In genomic region chr7:5634107-5634950, GRCh38 we compare ENCODE assay signal across 8 cellular contexts. TPM values are rescaled to one million over a fixed set of nuclear protein-coding genes. Genes with fewer than 3 reads are reported as not detected.
DNase-seq lines count a peak whose midpoint lies in the region; ATAC-seq, FAIRE-seq and TF ChIP-seq lines count a peak whose summit lies in the region.

No MANE protein-coding gene starts in this region.

- H3K27me3 Mint-ChIP-seq in dendritic cell treated with granulocyte-macrophage colony-stimulating factor and Interleukin-4, amounts not matched to agents 40 ng/mL and 50 ng/mL, for 4 days = no peaks in the 10 kb centered on the region
- no peaks in the 10 kb centered on the region for H3K27me3 Mint-ChIP-seq in activated T-helper 2 cell treated with anti-CD3 and anti-CD28 coated beads, Interferon-gamma antibody, Interleukin-2, Interleukin-4, amounts not matched to agents 10 μg/mL and 5 μg/mL and 100 μg/mL, durations not matched to agents 14 hours and 24 hours and 36 hours (ENCODE audit: low read depth)

- in situ Hi-C loops in mammary epithelial cell (cut with MboI; ENCODE audit: low sequenced_read_pairs in 2 of 2) = no loop called here

- intact Hi-C loops in breast epithelium (cut with DNase I; ENCODE audit: low total_unique reads) (no loop called here), mammary epithelial cell (cut with micrococcal nuclease) (no loop called here)
- intact Hi-C loops in dendritic cell treated with granulocyte-macrophage colony-stimulating factor and Interleukin-4, amounts not matched to agents 40 ng/mL and 50 ng/mL, for 4 days (cut with micrococcal nuclease) = no loop called here
- intact Hi-C loops in activated T-helper 2 cell treated with anti-CD3 and anti-CD28 coated beads, Interferon-gamma antibody, Interleukin-2, Interleukin-4, amounts not matched to agents 10 μg/mL and 5 μg/mL and 100 μg/mL, durations not matched to agents 14 hours and 24 hours and 36 hours (cut with micrococcal nuclease) = no loop called here

- no peak for ATAC-seq in GM21423 (IDR thresholded peaks at IDR 0.05; ENCODE audit: unreplicated experiment)

- H3K36me3 ChIP-seq in breast epithelium (no peaks in the 10 kb centered on the region), mammary epithelial cell (ENCODE audit: insufficient read depth, low read length) (no peaks in the 10 kb centered on the region), mesodermal cell (ENCODE audit: control insufficient read depth, insufficient read depth, low read length) (peaks cover 12% of the 10 kb centered on the region)

- H3K27ac ChIP-seq in breast epithelium = peak overlapping the region; percentile 62 to 81
- H3K27ac ChIP-seq in mammary epithelial cell (ENCODE audit: insufficient read depth, low read depth, low read length) = no peak overlapping the region
- peak overlapping the region; percentile 92 for H3K27ac ChIP-seq in mesodermal cell (ENCODE audit: low read depth, low read length, severe bottlenecking)

- H3K4me2 ChIP-seq in mammary epithelial cell (ENCODE audit: insufficient read depth, low read depth, low read length) = no peak overlapping the region

- peak overlapping the region in 1 of 3 donors; percentile 30 for H3K4me3 ChIP-seq in breast epithelium
- no peak overlapping the region for H3K4me3 ChIP-seq in mammary epithelial cell (replicated peaks in 1 of 3; ENCODE audit: insufficient read depth in 1 of 3, low read depth in 2 of 3, low read length in 3 of 3)
- H3K4me3 ChIP-seq in mesodermal cell (ENCODE audit: extremely low read depth, insufficient read depth, low read length, poor library complexity, severe bottlenecking) = no peak overlapping the region

- H3K4me1 Mint-ChIP-seq in dendritic cell treated with granulocyte-macrophage colony-stimulating factor and Interleukin-4, amounts not matched to agents 40 ng/mL and 50 ng/mL, for 4 days (ENCODE audit: low read depth) = peaks cover 43% of the 10 kb centered on the region
- peaks cover 21% of the 10 kb centered on the region for H3K4me1 Mint-ChIP-seq in activated T-helper 2 cell treated with anti-CD3 and anti-CD28 coated beads, Interferon-gamma antibody, Interleukin-2, Interleukin-4, amounts not matched to agents 10 μg/mL and 5 μg/mL and 100 μg/mL, durations not matched to agents 14 hours and 24 hours and 36 hours (ENCODE audit: low read depth)

- CTCF ChIA-PET in mammary epithelial cell (lab: Charles Lee; ENCODE audit: low non-redundant PET) = no interaction called here

- H3K4me3 Mint-ChIP-seq in dendritic cell treated with granulocyte-macrophage colony-stimulating factor and Interleukin-4, amounts not matched to agents 40 ng/mL and 50 ng/mL, for 4 days = no peak overlapping the region
- H3K4me3 Mint-ChIP-seq in activated T-helper 2 cell treated with anti-CD3 and anti-CD28 coated beads, Interferon-gamma antibody, Interleukin-2, Interleukin-4, amounts not matched to agents 10 μg/mL and 5 μg/mL and 100 μg/mL, durations not matched to agents 14 hours and 24 hours and 36 hours (ENCODE audit: low read depth) = no peak overlapping the region

- no peaks in the 10 kb centered on the region for H4K20me1 ChIP-seq in mammary epithelial cell (ENCODE audit: insufficient read depth, low read length)

- peaks cover 78% of the 10 kb centered on the region for H3K36me3 Mint-ChIP-seq in dendritic cell treated with granulocyte-macrophage colony-stimulating factor and Interleukin-4, amounts not matched to agents 40 ng/mL and 50 ng/mL, for 4 days (ENCODE audit: low read depth)
- peaks cover 34% of the 10 kb centered on the region for H3K36me3 Mint-ChIP-seq in activated T-helper 2 cell treated with anti-CD3 and anti-CD28 coated beads, Interferon-gamma antibody, Interleukin-2, Interleukin-4, amounts not matched to agents 10 μg/mL and 5 μg/mL and 100 μg/mL, durations not matched to agents 14 hours and 24 hours and 36 hours (ENCODE audit: low read depth)

- no peaks in the 10 kb centered on the region for H3K79me2 ChIP-seq in mammary epithelial cell (ENCODE audit: insufficient read depth, low read length)

- peak in 1 of 2 donors; percentile 45 for DNase-seq in breast epithelium (ENCODE audit: low spot score in 2 of 2)
- no peak for DNase-seq in mammary epithelial cell
- no peak for DNase-seq in urothelium cell line (ENCODE audit: low spot score)
- no peak for DNase-seq in germinal center (ENCODE audit: low spot score)
- DNase-seq in activated T-helper 2 cell treated with anti-CD3 and anti-CD28 coated beads, Interferon-gamma antibody, Interleukin-2, Interleukin-4, amounts not matched to agents 10 μg/mL and 5 μg/mL and 100 μg/mL, durations not matched to agents 14 hours and 24 hours and 36 hours (ENCODE audit: low spot score) = no peak

- TF ChIP-seq POLR2A in breast epithelium (IDR thresholded peaks at IDR 0.05) = no peak

- WGBS in mammary epithelial cell (ENCODE audit: low coverage, missing lambda C conversion rate) = 90% methylated on average over 9 of the region's 12 CpGs
- WGBS in mesodermal cell (ENCODE audit: insufficient coverage in 2 of 2), 2 experiments = 39 to 40% methylated on average over 7 to 9 of the region's 12 CpGs

- peak; percentile 72 for FAIRE-seq in urothelium cell line (lab: Jason Lieb, UNC)

- H2AFZ ChIP-seq in mammary epithelial cell (ENCODE audit: low read depth, low read length) = no peak overlapping the region

- dilution Hi-C loops in mammary epithelial cell (cut with HindIII; ENCODE audit: low sequenced_read_pairs) = no loop called here

- H3K27me3 ChIP-seq in breast epithelium (no peaks in the 10 kb centered on the region), mammary epithelial cell (ENCODE audit: insufficient read depth, low read length) (no peaks in the 10 kb centered on the region)

- no peaks in the 10 kb centered on the region for H3K9me3 Mint-ChIP-seq in dendritic cell treated with granulocyte-macrophage colony-stimulating factor and Interleukin-4, amounts not matched to agents 40 ng/mL and 50 ng/mL, for 4 days
- no peaks in the 10 kb centered on the region for H3K9me3 Mint-ChIP-seq in activated T-helper 2 cell treated with anti-CD3 and anti-CD28 coated beads, Interferon-gamma antibody, Interleukin-2, Interleukin-4, amounts not matched to agents 10 μg/mL and 5 μg/mL and 100 μg/mL, durations not matched to agents 14 hours and 24 hours and 36 hours

- no peak overlapping the region for H3K9ac ChIP-seq in mammary epithelial cell (ENCODE audit: insufficient read depth, low read length)

- H3K4me1 ChIP-seq in breast epithelium = peaks cover 23 to 28% of the 10 kb centered on the region in 2 donors
- H3K4me1 ChIP-seq in mammary epithelial cell (ENCODE audit: insufficient read depth, low read length) = peaks cover 53% of the 10 kb centered on the region
- peaks cover 90% of the 10 kb centered on the region for H3K4me1 ChIP-seq in mesodermal cell (ENCODE audit: control insufficient read depth, insufficient read depth, low read length, poor library complexity, severe bottlenecking)

- H3K27ac Mint-ChIP-seq in dendritic cell treated with granulocyte-macrophage colony-stimulating factor and Interleukin-4, amounts not matched to agents 40 ng/mL and 50 ng/mL, for 4 days = peak overlapping the region; percentile 79
- no peak overlapping the region for H3K27ac Mint-ChIP-seq in activated T-helper 2 cell treated with anti-CD3 and anti-CD28 coated beads, Interferon-gamma antibody, Interleukin-2, Interleukin-4, amounts not matched to agents 10 μg/mL and 5 μg/mL and 100 μg/mL, durations not matched to agents 14 hours and 24 hours and 36 hours

- TF ChIP-seq CTCF in breast epithelium (IDR thresholded peaks at IDR 0.05) (no peak), mammary epithelial cell (conservative IDR thresholded peaks at IDR 0.05 in 1 of 2, IDR thresholded peaks at IDR 0.05 in 1 of 2; ENCODE audit: extremely low read depth in 1 of 2, insufficient read depth in 1 of 2, low read depth in 1 of 2, low read length in 2 of 2) (no peak)

- no TSS peak for BruUV-seq in mammary epithelial cell (replicated peaks; lab: Mats Ljungman, UMichigan)

- H3K9me3 ChIP-seq in breast epithelium (no peaks in the 10 kb centered on the region), mammary epithelial cell (replicated peaks; ENCODE audit: insufficient read depth, low read length) (no peaks in the 10 kb centered on the region), mesodermal cell (ENCODE audit: control insufficient read depth, low read length) (no peaks in the 10 kb centered on the region)

RNA-seq across cellular contexts. Expression of gene FSCN1, which starts 41.7 kb away (rescaled TPM):
- total RNA-seq in breast epithelium (10 to 100 TPM; 17.9 to 24.9 (median 22.9) TPM), mammary epithelial cell (100 to 1,000 TPM; 303 to 480 TPM)
- 365 TPM for polyA plus RNA-seq in mammary epithelial cell
- polyA minus RNA-seq in mammary epithelial cell = 201 TPM
- 711 TPM for polyA plus RNA-seq in mesodermal cell (2013, experiment 1 of 2)
- polyA plus RNA-seq in mesodermal cell (2013, experiment 2 of 2) = 587 TPM
- 30.3 and 30.7 TPM in 2 replicates for total RNA-seq in activated T-helper 2 cell treated with anti-CD3 and anti-CD28 coated beads, Interferon-gamma antibody, Interleukin-2, Interleukin-4, amounts not matched to agents 10 μg/mL and 5 μg/mL and 100 μg/mL, durations not matched to agents 14 hours and 24 hours and 36 hours
